Comparison of ENCODE assay signal across 21 cellular contexts in the genomic region with DNA sequence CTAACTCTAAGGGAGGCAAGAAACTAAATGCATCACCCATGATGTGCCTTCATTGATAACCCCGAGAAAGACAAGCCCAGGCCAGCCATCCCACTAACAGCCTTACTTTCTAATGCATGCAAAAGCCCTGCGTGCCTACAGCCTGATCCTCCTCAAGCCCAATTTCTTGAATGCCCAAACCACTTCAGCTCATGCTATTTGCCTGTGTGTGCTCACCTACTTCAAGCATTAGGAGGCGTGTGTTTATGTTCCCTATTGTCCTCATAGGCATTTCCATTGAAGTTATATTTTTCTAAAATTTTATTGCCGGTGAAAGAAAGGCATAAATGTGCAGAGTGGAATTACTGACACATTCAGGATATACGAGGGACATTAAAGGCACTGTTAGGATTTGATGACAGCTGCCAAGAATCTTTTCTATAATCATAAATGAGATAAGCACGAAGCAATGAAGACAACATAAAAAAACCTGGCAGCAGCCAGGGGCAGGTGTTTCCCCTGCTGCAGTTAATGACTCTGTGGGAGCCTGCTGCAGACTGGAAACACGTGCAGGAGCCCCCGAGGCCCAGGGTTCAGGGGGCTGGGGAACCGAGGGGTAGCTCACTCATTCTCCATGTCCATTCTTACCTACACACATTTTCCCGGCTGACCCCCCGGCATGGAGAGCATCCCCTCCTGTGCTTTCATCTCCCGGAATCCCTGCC.
DNase-seq lines count a peak whose midpoint lies in the region; ATAC-seq and TF ChIP-seq lines count a peak whose summit lies in the region.
"Had no signal": no experiment of that assay in that cellular context is flagged by ENCODE, and none has a peak within 500 bp of the region (broad histone marks: within the 10 kb centered on the region; RNA-seq: fewer than 3 reads in every experiment).

No MANE protein-coding gene starts in this region.

- no peak for TF ChIP-seq CTCF in HEK293 (tag by site-specific recombination; IDR thresholded peaks at IDR 0.05)
- no peak for TF ChIP-seq CTCF in nephron (IDR thresholded peaks at IDR 0.05; ENCODE audit: unreplicated experiment in 3 of 3)
- TF ChIP-seq CTCF in nephron progenitor cell (IDR thresholded peaks at IDR 0.05) = no peak

- H3K4me1 Mint-ChIP-seq in nephron (peaks cover 39% of the 10 kb centered on the region), nephron progenitor cell (no peaks in the 10 kb centered on the region)
- no peaks in the 10 kb centered on the region for H3K4me1 Mint-ChIP-seq in activated T-cell treated with anti-CD3 and anti-CD28 coated beads, Interleukin-2, amount 50 U/mL, for 4 hours (ENCODE audit: low read depth)
- H3K4me1 Mint-ChIP-seq: activated CD8-positive, alpha-beta memory T cell treated with anti-CD3 and anti-CD28 coated beads, Interleukin-2, amount 10 ng/mL, durations not matched to agents 7 days and 5 days had no signal

- POLR2A ChIA-PET in HEK293 (lab: Yijun Ruan, JAX) = no interaction called here

- H3K4me3 Mint-ChIP-seq in nephron (no peak overlapping the region), nephron progenitor cell (no peak overlapping the region)
- H3K4me3 Mint-ChIP-seq in activated T-cell treated with anti-CD3 and anti-CD28 coated beads, Interleukin-2, amount 50 U/mL, for 4 hours = no peak overlapping the region
- H3K4me3 Mint-ChIP-seq: activated CD8-positive, alpha-beta memory T cell treated with anti-CD3 and anti-CD28 coated beads, Interleukin-2, amount 10 ng/mL, durations not matched to agents 7 days and 5 days; T-helper 2 cell treated with Interferon-gamma antibody and Interleukin-4, amounts not matched to agents 5 μg/mL and 100 μg/mL, for 36 hours had no signal

- DNase-seq in NCI-H1436 treated with DMSO at 0.1 percent for 48 hours (lab: John Stamatoyannopoulos, UW) (peak; percentile 69), NCI-H748 (lab: John Stamatoyannopoulos, UW; ENCODE audit: unreplicated experiment) (peak; percentile 96), SIG-M5 (lab: John Stamatoyannopoulos, UW) (no peak), nephron progenitor cell (no peak)
- DNase-seq in activated T-cell treated with anti-CD3 and anti-CD28 coated beads, Interleukin-2, amount 50 U/mL, for 4 hours = no peak
- DNase-seq: activated CD8-positive, alpha-beta memory T cell treated with anti-CD3 and anti-CD28 coated beads, Interleukin-2, amount 10 ng/mL, durations not matched to agents 7 days and 5 days; activated gamma-delta T cell treated with Interleukin-2 at 50 U/mL for 16 hours; AML-193; anterior cingulate cortex; foreskin fibroblast; left ventricle myocardium superior; SJCRH30; stimulated activated CD4-positive, alpha-beta T cell treated with anti-CD3 and anti-CD28 coated beads, Interleukin-4, amount 100 ng/mL, for 24 hours; stimulated activated CD8-positive, alpha-beta memory T cell treated with anti-CD3 and anti-CD28 coated beads, Interleukin-4, amount 100 ng/mL, for 48 hours; testis had no signal

- H3K9me3 ChIP-seq in HEK293 (ENCODE audit: control insufficient read depth, insufficient read depth, low read depth, low read length) = no peaks in the 10 kb centered on the region
- H3K9me3 ChIP-seq: HAP-1, SJCRH30, testis had no signal

- H3K4me1 ChIP-seq in HEK293 (ENCODE audit: control insufficient read depth, insufficient read depth, low read length) = peaks cover 3% of the 10 kb centered on the region
- H3K4me1 ChIP-seq: HAP-1, parathyroid adenoma, testis had no signal

- no peak for ATAC-seq in activated T-cell treated with anti-CD3 and anti-CD28 coated beads, Interleukin-2, amount 50 U/mL, for 4 hours
- ATAC-seq in HG03139 (IDR thresholded peaks at IDR 0.05; ENCODE audit: unreplicated experiment) = no peak
- ATAC-seq: activated CD8-positive, alpha-beta memory T cell treated with anti-CD3 and anti-CD28 coated beads, Interleukin-2, amount 10 ng/mL, durations not matched to agents 7 days and 5 days; left ventricle myocardium superior had no signal

- H3K9me3 Mint-ChIP-seq in nephron = no peaks in the 10 kb centered on the region
- H3K9me3 Mint-ChIP-seq in activated T-cell treated with anti-CD3 and anti-CD28 coated beads, Interleukin-2, amount 50 U/mL, for 4 hours = no peaks in the 10 kb centered on the region
- no peaks in the 10 kb centered on the region for H3K9me3 Mint-ChIP-seq in nephron progenitor cell
- H3K9me3 Mint-ChIP-seq: T-helper 2 cell treated with Interferon-gamma antibody and Interleukin-4, amounts not matched to agents 5 μg/mL and 100 μg/mL, for 36 hours had no signal

- H3K36me3 Mint-ChIP-seq in nephron (ENCODE audit: low read depth) (no peaks in the 10 kb centered on the region), nephron progenitor cell (ENCODE audit: low read depth) (no peaks in the 10 kb centered on the region)
- H3K36me3 Mint-ChIP-seq in activated T-cell treated with anti-CD3 and anti-CD28 coated beads, Interleukin-2, amount 50 U/mL, for 4 hours (ENCODE audit: insufficient read depth) = no peaks in the 10 kb centered on the region
- H3K36me3 Mint-ChIP-seq: activated CD8-positive, alpha-beta memory T cell treated with anti-CD3 and anti-CD28 coated beads, Interleukin-2, amount 10 ng/mL, durations not matched to agents 7 days and 5 days had no signal

- CTCF ChIA-PET in HEK293 (lab: Yijun Ruan, JAX) = interaction anchor here (1.1 kb wide), 1 partner anchor 38 kb away, joined by 8 read pairs; no protein-coding TSS in a partner anchor

- H3K27me3 Mint-ChIP-seq in nephron (ENCODE audit: low read depth) (peaks cover 22% of the 10 kb centered on the region), nephron progenitor cell (ENCODE audit: low read depth, poor library complexity) (peaks cover 34% of the 10 kb centered on the region)
- H3K27me3 Mint-ChIP-seq in activated T-cell treated with anti-CD3 and anti-CD28 coated beads, Interleukin-2, amount 50 U/mL, for 4 hours (ENCODE audit: low read depth) = peaks cover 15% of the 10 kb centered on the region

- H3K27ac Mint-ChIP-seq in nephron (peak overlapping the region in 2 of 3 experiments; percentile 45 to 58), nephron progenitor cell (no peak overlapping the region)
- H3K27ac Mint-ChIP-seq: activated CD8-positive, alpha-beta memory T cell treated with anti-CD3 and anti-CD28 coated beads, Interleukin-2, amount 10 ng/mL, durations not matched to agents 7 days and 5 days; T-helper 2 cell treated with Interferon-gamma antibody and Interleukin-4, amounts not matched to agents 5 μg/mL and 100 μg/mL, for 36 hours had no signal

- no peak overlapping the region for H3K4me3 ChIP-seq in HEK293 (ENCODE audit: low read depth, low read length)
- H3K4me3 ChIP-seq: HAP-1, SJCRH30, testis had no signal

- H3K27ac ChIP-seq in HEK293 (ENCODE audit: extremely low read depth, low read depth, low read length) = no peak overlapping the region
- H3K27ac ChIP-seq: parathyroid adenoma, SJCRH30, testis had no signal

- no peaks in the 10 kb centered on the region for H3K36me3 ChIP-seq in HEK293 (ENCODE audit: control insufficient read depth in 2 of 2, insufficient read depth in 1 of 2, low read length in 2 of 2)
- H3K36me3 ChIP-seq: HAP-1, SJCRH30 had no signal

TF ChIP-seq in HEK293, 187 proteins besides CTCF, POLR2A, EP300 and RAD21 (continues in another document):
- TF ChIP-seq SP7 (tag by site-specific recombination; IDR thresholded peaks at IDR 0.05) = 0 out of 2 replicates have a peak, but pooled peaks have one; percentile 40
- no peak for TF ChIP-seq ZNF585B (tag by site-specific recombination; IDR thresholded peaks at IDR 0.05)
- no peak for TF ChIP-seq ZNF596 (tag by site-specific recombination; IDR thresholded peaks at IDR 0.05)
- TF ChIP-seq ZNF433 (tag by site-specific recombination; IDR thresholded peaks at IDR 0.05; ENCODE audit: low read depth) = no peak
- TF ChIP-seq ZNF645 (tag by site-specific recombination; IDR thresholded peaks at IDR 0.05) = no peak
- TF ChIP-seq TRIM28 (IDR thresholded peaks at IDR 0.05; ENCODE audit: borderline replicate concordance, low read length) = no peak
- TF ChIP-seq ZNF221 (tag by site-specific recombination; IDR thresholded peaks at IDR 0.05; ENCODE audit: borderline replicate concordance) = no peak
- no peak for TF ChIP-seq MZF1 (tag by site-specific recombination; IDR thresholded peaks at IDR 0.05; ENCODE audit: borderline replicate concordance)
- peak; percentile 34; the same call in 1 of the 2 replicates for TF ChIP-seq ZNF335 (tag by site-specific recombination; conservative IDR thresholded peaks at IDR 0.05)
- no peak for TF ChIP-seq ZNF76 (tag by site-specific recombination; IDR thresholded peaks at IDR 0.05; ENCODE audit: borderline replicate concordance, low read depth)
- TF ChIP-seq ZBTB1 (tag by site-specific recombination; IDR thresholded peaks at IDR 0.05) = no peak
- TF ChIP-seq ZFP37 (tag by site-specific recombination; IDR thresholded peaks at IDR 0.05) = no peak
- TF ChIP-seq ZNF449 (tag by site-specific recombination; IDR thresholded peaks at IDR 0.05) = 0 out of 2 replicates have a peak, but pooled peaks have one; percentile 48
- no peak for TF ChIP-seq SP2 (tag by site-specific recombination; IDR thresholded peaks at IDR 0.05)
- no peak for TF ChIP-seq ZNF426 (tag by site-specific recombination; IDR thresholded peaks at IDR 0.05)

Comparison
In these comparisons a context has a peak if more than half of its experiments do, and no peak if none do; other contexts are left out.
1. DNase-seq: peak in NCI-H1436 treated with DMSO at 0.1 percent for 48 hours (single experiment) and NCI-H748 (single experiment); none in activated T-cell treated with anti-CD3 and anti-CD28 coated beads, Interleukin-2, amount 50 U/mL, for 4 hours (single experiment), SIG-M5 (single experiment) and nephron progenitor cell (single experiment).